Comparison of ENCODE assay signal across 1 cellular context in genomic region chrX:22758807-22759481, GRCh38.
TF ChIP-seq lines count a peak whose summit lies in the region.

No MANE protein-coding gene starts in this region.

TF ChIP-seq in GM12878, 131 proteins besides CTCF, POLR2A, EP300 and RAD21 (continued from another document and continues in another):
- no peak for TF ChIP-seq POLR2AphosphoS2 (IDR thresholded peaks at IDR 0.05; ENCODE audit: low read depth, low read length)
- TF ChIP-seq SMC3 (IDR thresholded peaks at IDR 0.05; ENCODE audit: borderline replicate concordance, low read length), result no peak
- TF ChIP-seq PAX8 (IDR thresholded peaks at IDR 0.05), result no peak
- TF ChIP-seq, protein P1, sequence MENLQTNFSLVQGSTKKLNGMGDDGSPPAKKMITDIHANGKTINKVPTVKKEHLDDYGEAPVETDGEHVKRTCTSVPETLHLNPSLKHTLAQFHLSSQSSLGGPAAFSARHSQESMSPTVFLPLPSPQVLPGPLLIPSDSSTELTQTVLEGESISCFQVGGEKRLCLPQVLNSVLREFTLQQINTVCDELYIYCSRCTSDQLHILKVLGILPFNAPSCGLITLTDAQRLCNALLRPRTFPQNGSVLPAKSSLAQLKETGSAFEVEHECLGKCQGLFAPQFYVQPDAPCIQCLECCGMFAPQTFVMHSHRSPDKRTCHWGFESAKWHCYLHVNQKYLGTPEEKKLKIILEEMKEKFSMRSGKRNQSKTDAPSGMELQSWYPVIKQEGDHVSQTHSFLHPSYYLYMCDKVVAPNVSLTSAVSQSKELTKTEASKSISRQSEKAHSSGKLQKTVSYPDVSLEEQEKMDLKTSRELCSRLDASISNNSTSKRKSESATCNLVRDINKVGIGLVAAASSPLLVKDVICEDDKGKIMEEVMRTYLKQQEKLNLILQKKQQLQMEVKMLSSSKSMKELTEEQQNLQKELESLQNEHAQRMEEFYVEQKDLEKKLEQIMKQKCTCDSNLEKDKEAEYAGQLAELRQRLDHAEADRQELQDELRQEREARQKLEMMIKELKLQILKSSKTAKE (IDR thresholded peaks at IDR 0.05; ENCODE audit: low read depth, poor library complexity, severe bottlenecking), result no peak
- TF ChIP-seq, protein P2, sequence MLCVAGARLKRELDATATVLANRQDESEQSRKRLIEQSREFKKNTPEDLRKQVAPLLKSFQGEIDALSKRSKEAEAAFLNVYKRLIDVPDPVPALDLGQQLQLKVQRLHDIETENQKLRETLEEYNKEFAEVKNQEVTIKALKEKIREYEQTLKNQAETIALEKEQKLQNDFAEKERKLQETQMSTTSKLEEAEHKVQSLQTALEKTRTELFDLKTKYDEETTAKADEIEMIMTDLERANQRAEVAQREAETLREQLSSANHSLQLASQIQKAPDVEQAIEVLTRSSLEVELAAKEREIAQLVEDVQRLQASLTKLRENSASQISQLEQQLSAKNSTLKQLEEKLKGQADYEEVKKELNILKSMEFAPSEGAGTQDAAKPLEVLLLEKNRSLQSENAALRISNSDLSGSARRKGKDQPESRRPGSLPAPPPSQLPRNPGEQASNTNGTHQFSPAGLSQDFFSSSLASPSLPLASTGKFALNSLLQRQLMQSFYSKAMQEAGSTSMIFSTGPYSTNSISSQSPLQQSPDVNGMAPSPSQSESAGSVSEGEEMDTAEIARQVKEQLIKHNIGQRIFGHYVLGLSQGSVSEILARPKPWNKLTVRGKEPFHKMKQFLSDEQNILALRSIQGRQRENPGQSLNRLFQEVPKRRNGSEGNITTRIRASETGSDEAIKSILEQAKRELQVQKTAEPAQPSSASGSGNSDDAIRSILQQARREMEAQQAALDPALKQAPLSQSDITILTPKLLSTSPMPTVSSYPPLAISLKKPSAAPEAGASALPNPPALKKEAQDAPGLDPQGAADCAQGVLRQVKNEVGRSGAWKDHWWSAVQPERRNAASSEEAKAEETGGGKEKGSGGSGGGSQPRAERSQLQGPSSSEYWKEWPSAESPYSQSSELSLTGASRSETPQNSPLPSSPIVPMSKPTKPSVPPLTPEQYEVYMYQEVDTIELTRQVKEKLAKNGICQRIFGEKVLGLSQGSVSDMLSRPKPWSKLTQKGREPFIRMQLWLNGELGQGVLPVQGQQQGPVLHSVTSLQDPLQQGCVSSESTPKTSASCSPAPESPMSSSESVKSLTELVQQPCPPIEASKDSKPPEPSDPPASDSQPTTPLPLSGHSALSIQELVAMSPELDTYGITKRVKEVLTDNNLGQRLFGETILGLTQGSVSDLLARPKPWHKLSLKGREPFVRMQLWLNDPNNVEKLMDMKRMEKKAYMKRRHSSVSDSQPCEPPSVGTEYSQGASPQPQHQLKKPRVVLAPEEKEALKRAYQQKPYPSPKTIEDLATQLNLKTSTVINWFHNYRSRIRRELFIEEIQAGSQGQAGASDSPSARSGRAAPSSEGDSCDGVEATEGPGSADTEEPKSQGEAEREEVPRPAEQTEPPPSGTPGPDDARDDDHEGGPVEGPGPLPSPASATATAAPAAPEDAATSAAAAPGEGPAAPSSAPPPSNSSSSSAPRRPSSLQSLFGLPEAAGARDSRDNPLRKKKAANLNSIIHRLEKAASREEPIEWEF (IDR thresholded peaks at IDR 0.05; ENCODE audit: insufficient replicate concordance, low read depth, low read length), result no peak
- no peak for TF ChIP-seq KLF5 (IDR thresholded peaks at IDR 0.05; ENCODE audit: partially characterized antibody)
- no peak for TF ChIP-seq RB1 (IDR thresholded peaks at IDR 0.05; ENCODE audit: borderline replicate concordance)
- TF ChIP-seq SP1 (IDR thresholded peaks at IDR 0.05; ENCODE audit: low read depth, low read length), result no peak
- TF ChIP-seq BRCA1 (IDR thresholded peaks at IDR 0.05; ENCODE audit: low read depth, low read length), result no peak
- no peak for TF ChIP-seq USF2 (IDR thresholded peaks at IDR 0.05; ENCODE audit: borderline replicate concordance, low read depth, low read length)
- no peak for TF ChIP-seq NFYA (IDR thresholded peaks at IDR 0.05; ENCODE audit: borderline replicate concordance, low read depth, low read length)
- peak; percentile 40; the same call in 1 of the 2 replicates for TF ChIP-seq RAD51 (IDR thresholded peaks at IDR 0.05)
- TF ChIP-seq SIN3A (IDR thresholded peaks at IDR 0.05; ENCODE audit: low read depth, low read length), result no peak
- TF ChIP-seq NFIC (IDR thresholded peaks at IDR 0.05; ENCODE audit: low read depth, low read length), result peak; percentile 50; the same call in 1 of the 2 replicates
- no peak for TF ChIP-seq IKZF2 (IDR thresholded peaks at IDR 0.05)
- no peak for TF ChIP-seq E2F4 (IDR thresholded peaks at IDR 0.05; ENCODE audit: low read depth, low read length)
- TF ChIP-seq SREBF2 (IDR thresholded peaks at IDR 0.05; ENCODE audit: low read length), result no peak
- TF ChIP-seq CHD1 (IDR thresholded peaks at IDR 0.05; ENCODE audit: low read depth, low read length), result no peak
- TF ChIP-seq, protein P3, sequence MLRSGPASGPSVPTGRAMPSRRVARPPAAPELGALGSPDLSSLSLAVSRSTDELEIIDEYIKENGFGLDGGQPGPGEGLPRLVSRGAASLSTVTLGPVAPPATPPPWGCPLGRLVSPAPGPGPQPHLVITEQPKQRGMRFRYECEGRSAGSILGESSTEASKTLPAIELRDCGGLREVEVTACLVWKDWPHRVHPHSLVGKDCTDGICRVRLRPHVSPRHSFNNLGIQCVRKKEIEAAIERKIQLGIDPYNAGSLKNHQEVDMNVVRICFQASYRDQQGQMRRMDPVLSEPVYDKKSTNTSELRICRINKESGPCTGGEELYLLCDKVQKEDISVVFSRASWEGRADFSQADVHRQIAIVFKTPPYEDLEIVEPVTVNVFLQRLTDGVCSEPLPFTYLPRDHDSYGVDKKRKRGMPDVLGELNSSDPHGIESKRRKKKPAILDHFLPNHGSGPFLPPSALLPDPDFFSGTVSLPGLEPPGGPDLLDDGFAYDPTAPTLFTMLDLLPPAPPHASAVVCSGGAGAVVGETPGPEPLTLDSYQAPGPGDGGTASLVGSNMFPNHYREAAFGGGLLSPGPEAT (IDR thresholded peaks at IDR 0.05; ENCODE audit: low read depth), result peak; percentile 36; the same call in 1 of the 2 replicates
- TF ChIP-seq, protein P4, sequence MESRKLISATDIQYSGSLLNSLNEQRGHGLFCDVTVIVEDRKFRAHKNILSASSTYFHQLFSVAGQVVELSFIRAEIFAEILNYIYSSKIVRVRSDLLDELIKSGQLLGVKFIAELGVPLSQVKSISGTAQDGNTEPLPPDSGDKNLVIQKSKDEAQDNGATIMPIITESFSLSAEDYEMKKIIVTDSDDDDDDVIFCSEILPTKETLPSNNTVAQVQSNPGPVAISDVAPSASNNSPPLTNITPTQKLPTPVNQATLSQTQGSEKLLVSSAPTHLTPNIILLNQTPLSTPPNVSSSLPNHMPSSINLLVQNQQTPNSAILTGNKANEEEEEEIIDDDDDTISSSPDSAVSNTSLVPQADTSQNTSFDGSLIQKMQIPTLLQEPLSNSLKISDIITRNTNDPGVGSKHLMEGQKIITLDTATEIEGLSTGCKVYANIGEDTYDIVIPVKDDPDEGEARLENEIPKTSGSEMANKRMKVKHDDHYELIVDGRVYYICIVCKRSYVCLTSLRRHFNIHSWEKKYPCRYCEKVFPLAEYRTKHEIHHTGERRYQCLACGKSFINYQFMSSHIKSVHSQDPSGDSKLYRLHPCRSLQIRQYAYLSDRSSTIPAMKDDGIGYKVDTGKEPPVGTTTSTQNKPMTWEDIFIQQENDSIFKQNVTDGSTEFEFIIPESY (IDR thresholded peaks at IDR 0.05), result no peak
- TF ChIP-seq SMAD1 (IDR thresholded peaks at IDR 0.05; ENCODE audit: low read depth, partially characterized antibody), result no peak
- TF ChIP-seq MTA3 (IDR thresholded peaks at IDR 0.05; ENCODE audit: borderline replicate concordance, low read length), result no peak
- no peak for TF ChIP-seq MYC (IDR thresholded peaks at IDR 0.05; ENCODE audit: insufficient read depth, insufficient read length, insufficient replicate concordance, low read length, severe bottlenecking)
- TF ChIP-seq, protein P5, sequence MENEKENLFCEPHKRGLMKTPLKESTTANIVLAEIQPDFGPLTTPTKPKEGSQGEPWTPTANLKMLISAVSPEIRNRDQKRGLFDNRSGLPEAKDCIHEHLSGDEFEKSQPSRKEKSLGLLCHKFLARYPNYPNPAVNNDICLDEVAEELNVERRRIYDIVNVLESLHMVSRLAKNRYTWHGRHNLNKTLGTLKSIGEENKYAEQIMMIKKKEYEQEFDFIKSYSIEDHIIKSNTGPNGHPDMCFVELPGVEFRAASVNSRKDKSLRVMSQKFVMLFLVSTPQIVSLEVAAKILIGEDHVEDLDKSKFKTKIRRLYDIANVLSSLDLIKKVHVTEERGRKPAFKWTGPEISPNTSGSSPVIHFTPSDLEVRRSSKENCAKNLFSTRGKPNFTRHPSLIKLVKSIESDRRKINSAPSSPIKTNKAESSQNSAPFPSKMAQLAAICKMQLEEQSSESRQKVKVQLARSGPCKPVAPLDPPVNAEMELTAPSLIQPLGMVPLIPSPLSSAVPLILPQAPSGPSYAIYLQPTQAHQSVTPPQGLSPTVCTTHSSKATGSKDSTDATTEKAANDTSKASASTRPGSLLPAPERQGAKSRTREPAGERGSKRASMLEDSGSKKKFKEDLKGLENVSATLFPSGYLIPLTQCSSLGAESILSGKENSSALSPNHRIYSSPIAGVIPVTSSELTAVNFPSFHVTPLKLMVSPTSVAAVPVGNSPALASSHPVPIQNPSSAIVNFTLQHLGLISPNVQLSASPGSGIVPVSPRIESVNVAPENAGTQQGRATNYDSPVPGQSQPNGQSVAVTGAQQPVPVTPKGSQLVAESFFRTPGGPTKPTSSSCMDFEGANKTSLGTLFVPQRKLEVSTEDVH (IDR thresholded peaks at IDR 0.05; ENCODE audit: low read depth, partially characterized antibody), result no peak
- TF ChIP-seq ZNF217 (IDR thresholded peaks at IDR 0.05), result peak; percentile 51; the same call in 1 of the 2 replicates
- TF ChIP-seq JUND (IDR thresholded peaks at IDR 0.05; ENCODE audit: low read depth, low read length), result no peak
- no peak for TF ChIP-seq ESRRA (IDR thresholded peaks at IDR 0.05; ENCODE audit: low read length)
- TF ChIP-seq ATF7 (IDR thresholded peaks at IDR 0.05; ENCODE audit: low read depth), result peak; percentile 70
- TF ChIP-seq FOXK2 (IDR thresholded peaks at IDR 0.05), result no peak
- TF ChIP-seq PRDM15 (CRISPR knock-in tag; IDR thresholded peaks at IDR 0.05), result no peak
- no peak; the same call in 1 of the 2 replicates for TF ChIP-seq IKZF1 (conservative IDR thresholded peaks at IDR 0.05)
- TF ChIP-seq MTA2 (IDR thresholded peaks at IDR 0.05; ENCODE audit: low read depth), result peak; percentile 74; the same call in 1 of the 2 replicates
- no peak for TF ChIP-seq SPI1 (IDR thresholded peaks at IDR 0.05; ENCODE audit: borderline replicate concordance, insufficient read depth, low read depth, low read length)
- TF ChIP-seq SMAD5 (IDR thresholded peaks at IDR 0.05; ENCODE audit: low read depth), result no peak
- no peak for TF ChIP-seq ASH2L (IDR thresholded peaks at IDR 0.05; ENCODE audit: borderline replicate concordance, low read depth)
- TF ChIP-seq BCLAF1 (IDR thresholded peaks at IDR 0.05), result no peak
